In the genomic region with DNA sequence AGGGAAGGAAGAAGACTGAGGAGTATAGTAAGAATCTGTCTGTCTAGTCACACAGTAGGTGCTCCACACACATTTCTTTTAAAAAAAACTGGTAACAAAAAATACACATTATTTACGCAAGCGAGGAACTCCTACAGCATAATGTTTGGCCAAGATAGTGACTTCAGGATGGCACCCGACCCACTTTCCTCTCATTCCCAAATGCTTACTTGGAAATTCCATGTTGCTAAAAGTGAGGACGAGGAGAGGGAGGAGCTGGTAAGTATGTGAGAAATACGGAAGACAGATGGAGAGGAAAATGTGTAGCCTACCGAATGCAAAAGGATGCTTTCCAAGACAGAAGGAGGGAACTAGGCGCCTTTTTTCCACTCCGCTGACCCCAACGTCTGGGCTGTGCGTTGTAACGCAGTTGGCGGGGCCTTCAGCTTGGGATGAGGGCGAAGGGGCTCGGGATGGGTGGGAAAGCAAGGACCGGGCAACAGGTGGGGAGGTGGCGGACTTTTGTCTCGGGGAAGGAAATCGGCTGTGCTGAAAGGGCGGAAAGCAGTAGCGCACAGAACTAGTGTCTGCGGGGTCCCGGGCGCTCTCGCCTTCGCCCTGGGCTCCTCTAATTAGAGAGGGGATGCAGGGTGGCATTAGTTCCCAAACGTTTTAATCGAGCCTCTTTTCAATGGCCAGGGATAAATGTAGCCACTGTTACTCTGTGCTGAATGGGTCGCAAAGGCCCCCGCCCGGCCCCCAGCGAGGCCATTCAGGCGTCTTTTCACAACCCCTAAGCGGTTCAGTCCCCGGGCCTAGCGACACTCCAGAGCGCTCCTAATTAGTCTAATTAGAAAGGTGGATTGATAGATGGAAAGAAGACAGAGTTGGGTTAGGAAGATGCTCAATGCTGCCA, we compare ENCODE assay signal across 13 cellular contexts. TPM values are rescaled to one million over a fixed set of nuclear protein-coding genes. Genes with fewer than 3 reads are reported as not detected.
DNase-seq lines count a peak whose midpoint lies in the region; ATAC-seq and TF ChIP-seq lines count a peak whose summit lies in the region.
"Had no signal": no experiment of that assay in that cellular context is flagged by ENCODE, and none has a peak within 500 bp of the region (broad histone marks: within the 10 kb centered on the region; RNA-seq: fewer than 3 reads in every experiment).

No MANE protein-coding gene starts in this region.

- no peaks in the 10 kb centered on the region for H3K9me3 ChIP-seq in HEK293 (ENCODE audit: control insufficient read depth, insufficient read depth, low read depth, low read length)
- H3K9me3 ChIP-seq in left lung = no peaks in the 10 kb centered on the region
- H3K9me3 ChIP-seq: neutrophil had no signal

- H3K27me3 ChIP-seq in foreskin keratinocyte (peaks cover 31% of the 10 kb centered on the region), left lung (peaks cover 92 to 100% of the 10 kb centered on the region in 2 donors)

- H3K4me1 ChIP-seq in HEK293 (ENCODE audit: control insufficient read depth, insufficient read depth, low read length) (peaks cover 36% of the 10 kb centered on the region), foreskin keratinocyte (no peaks in the 10 kb centered on the region), left lung (peaks cover 6 to 15% of the 10 kb centered on the region in 2 donors)

- H3K27ac Mint-ChIP-seq in naive thymus-derived CD8-positive, alpha-beta T cell = peak overlapping the region in 1 of 10 donors; percentile 79
- H3K27ac Mint-ChIP-seq: CD8-positive, alpha-beta T cell; HFFc6 had no signal

- peaks cover 3 to 17% (median 9%) of the 10 kb centered on the region in 4 donors for H3K4me1 Mint-ChIP-seq in naive thymus-derived CD8-positive, alpha-beta T cell

- CTCF ChIA-PET in HEK293 (lab: Yijun Ruan, JAX) = interaction anchor here (0.8 kb wide), 2 partner anchors 19 to 219 kb away, joined by 3 to 4 read pairs; no protein-coding TSS in a partner anchor

- peaks cover 42 to 85% (median 68%) of the 10 kb centered on the region in 5 donors for H3K27me3 Mint-ChIP-seq in naive thymus-derived CD8-positive, alpha-beta T cell

- peak overlapping the region; percentile 99; the same call in 1 of the 2 replicates for H3K27ac ChIP-seq in HEK293 (ENCODE audit: extremely low read depth, low read depth, low read length)
- no peak overlapping the region for H3K27ac ChIP-seq in coronary artery
- H3K27ac ChIP-seq in foreskin keratinocyte = no peak overlapping the region
- H3K27ac ChIP-seq in left lung = no peak overlapping the region
- H3K27ac ChIP-seq: neutrophil had no signal

- H3K4me3 Mint-ChIP-seq in naive thymus-derived CD8-positive, alpha-beta T cell = peak overlapping the region in 8 of 10 donors; percentile 15 to 61 (median 56)
- H3K4me3 Mint-ChIP-seq: CD8-positive, alpha-beta T cell; HFFc6 had no signal

- ATAC-seq in naive thymus-derived CD8-positive, alpha-beta T cell = peak in 1 of 2 donors; percentile 35
- ATAC-seq in GM18511 (IDR thresholded peaks at IDR 0.05; ENCODE audit: unreplicated experiment) = no peak
- no peak for ATAC-seq in foreskin keratinocyte
- no peak for ATAC-seq in left lung
- ATAC-seq: CD8-positive, alpha-beta T cell had no signal

- peaks cover 3 to 5% (median 3%) of the 10 kb centered on the region in 3 donors for H3K36me3 Mint-ChIP-seq in naive thymus-derived CD8-positive, alpha-beta T cell
- H3K36me3 Mint-ChIP-seq: CD8-positive, alpha-beta T cell had no signal

- intact Hi-C loops in left lung (cut with DNase I) = loop anchor here in 1 of 2 donors (5.0 kb wide), 1 partner anchor 139 kb away; no protein-coding TSS in a partner anchor

- no peaks in the 10 kb centered on the region for H3K36me3 ChIP-seq in HEK293 (ENCODE audit: control insufficient read depth in 2 of 2, insufficient read depth in 1 of 2, low read length in 2 of 2)
- no peaks in the 10 kb centered on the region for H3K36me3 ChIP-seq in left lung
- H3K36me3 ChIP-seq: neutrophil had no signal

- POLR2A ChIA-PET in HEK293 (lab: Yijun Ruan, JAX) = no interaction called here
- POLR2A ChIA-PET in naive thymus-derived CD8-positive, alpha-beta T cell (lab: Charles Lee) = no interaction called here

- DNase-seq in AG10803 (ENCODE audit: low read depth) (peak; percentile 78), coronary artery (ENCODE audit: low spot score) (no peak), foreskin keratinocyte (no peak), SW 1271 (lab: John Stamatoyannopoulos, UW) (no peak), left lung (no peak)
- DNase-seq in naive thymus-derived CD8-positive, alpha-beta T cell = no peak
- DNase-seq: CD8-positive, alpha-beta T cell; HFFc6; NCI-H526; stimulated activated CD4-positive, alpha-beta T cell treated with anti-CD3 and anti-CD28 coated beads, Interleukin-2, amount 100 ng/mL, for 24 hours had no signal

- TF ChIP-seq CTCF in AG10803 (conservative IDR thresholded peaks at IDR 0.05; ENCODE audit: low read length) = no peak
- no peak for TF ChIP-seq CTCF in HEK293 (tag by site-specific recombination; IDR thresholded peaks at IDR 0.05)
- TF ChIP-seq CTCF in coronary artery (IDR thresholded peaks at IDR 0.05) = no peak
- no peak for TF ChIP-seq CTCF in foreskin keratinocyte (conservative IDR thresholded peaks at IDR 0.05)
- no peak for TF ChIP-seq CTCF in left lung (IDR thresholded peaks at IDR 0.05)

- peaks cover 0 to 7% (median 2%) of the 10 kb centered on the region in 9 donors for H3K9me3 Mint-ChIP-seq in naive thymus-derived CD8-positive, alpha-beta T cell
- H3K9me3 Mint-ChIP-seq: CD8-positive, alpha-beta T cell; HFFc6 had no signal

- peak overlapping the region; percentile 61 for H3K4me3 ChIP-seq in AG10803 (ENCODE audit: low read length)
- no peak overlapping the region for H3K4me3 ChIP-seq in HEK293 (ENCODE audit: low read depth, low read length)
- peak overlapping the region; percentile 60 for H3K4me3 ChIP-seq in coronary artery
- H3K4me3 ChIP-seq in left lung = no peak overlapping the region

TF ChIP-seq in HEK293, 187 proteins besides CTCF, POLR2A, EP300 and RAD21:
- TF ChIP-seq, protein P1, sequence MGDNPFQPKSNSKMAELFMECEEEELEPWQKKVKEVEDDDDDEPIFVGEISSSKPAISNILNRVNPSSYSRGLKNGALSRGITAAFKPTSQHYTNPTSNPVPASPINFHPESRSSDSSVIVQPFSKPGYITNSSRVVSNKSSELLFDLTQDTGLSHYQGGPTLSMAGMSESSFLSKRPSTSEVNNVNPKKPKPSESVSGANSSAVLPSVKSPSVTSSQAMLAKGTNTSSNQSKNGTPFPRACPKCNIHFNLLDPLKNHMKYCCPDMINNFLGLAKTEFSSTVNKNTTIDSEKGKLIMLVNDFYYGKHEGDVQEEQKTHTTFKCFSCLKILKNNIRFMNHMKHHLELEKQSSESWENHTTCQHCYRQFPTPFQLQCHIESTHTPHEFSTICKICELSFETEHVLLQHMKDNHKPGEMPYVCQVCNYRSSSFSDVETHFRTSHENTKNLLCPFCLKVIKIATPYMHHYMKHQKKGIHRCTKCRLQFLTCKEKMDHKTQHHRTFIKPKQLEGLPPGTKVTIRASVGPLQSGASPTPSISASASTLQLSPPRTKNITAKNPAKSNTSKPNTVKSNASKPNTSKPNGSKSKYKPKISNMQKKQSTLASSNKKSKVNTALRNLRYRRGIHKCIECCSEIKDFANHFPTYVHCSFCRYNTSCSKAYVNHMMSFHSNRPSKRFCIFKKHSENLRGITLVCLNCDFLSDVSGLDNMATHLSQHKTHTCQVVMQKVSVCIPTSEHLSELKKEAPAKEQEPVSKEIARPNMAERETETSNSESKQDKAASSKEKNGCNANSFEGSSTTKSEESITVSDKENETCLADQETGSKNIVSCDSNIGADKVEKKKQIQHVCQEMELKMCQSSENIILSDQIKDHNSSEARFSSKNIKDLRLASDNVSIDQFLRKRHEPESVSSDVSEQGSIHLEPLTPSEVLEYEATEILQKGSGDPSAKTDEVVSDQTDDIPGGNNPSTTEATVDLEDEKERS (tag by site-specific recombination; IDR thresholded peaks at IDR 0.05) = no peak
- TF ChIP-seq SCRT1 (tag by site-specific recombination; IDR thresholded peaks at IDR 0.05; ENCODE audit: borderline replicate concordance) (peak; percentile 86), ZBTB8A (tag by site-specific recombination; IDR thresholded peaks at IDR 0.05) (0 out of 2 replicates have a peak, but pooled peaks have one; percentile 29), ZNF555 (tag by site-specific recombination; conservative IDR thresholded peaks at IDR 0.05) (no peak), ZNF202 (tag by site-specific recombination; IDR thresholded peaks at IDR 0.05; ENCODE audit: borderline replicate concordance) (0 out of 2 replicates have a peak, but pooled peaks have one; percentile 54), ZNF423 (tag by site-specific recombination; IDR thresholded peaks at IDR 0.05) (no peak), SCRT2 (tag by site-specific recombination; IDR thresholded peaks at IDR 0.05) (peak; percentile 97)
- TF ChIP-seq, protein P2, sequence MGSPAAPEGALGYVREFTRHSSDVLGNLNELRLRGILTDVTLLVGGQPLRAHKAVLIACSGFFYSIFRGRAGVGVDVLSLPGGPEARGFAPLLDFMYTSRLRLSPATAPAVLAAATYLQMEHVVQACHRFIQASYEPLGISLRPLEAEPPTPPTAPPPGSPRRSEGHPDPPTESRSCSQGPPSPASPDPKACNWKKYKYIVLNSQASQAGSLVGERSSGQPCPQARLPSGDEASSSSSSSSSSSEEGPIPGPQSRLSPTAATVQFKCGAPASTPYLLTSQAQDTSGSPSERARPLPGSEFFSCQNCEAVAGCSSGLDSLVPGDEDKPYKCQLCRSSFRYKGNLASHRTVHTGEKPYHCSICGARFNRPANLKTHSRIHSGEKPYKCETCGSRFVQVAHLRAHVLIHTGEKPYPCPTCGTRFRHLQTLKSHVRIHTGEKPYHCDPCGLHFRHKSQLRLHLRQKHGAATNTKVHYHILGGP (tag by site-specific recombination; IDR thresholded peaks at IDR 0.05) = 0 out of 2 replicates have a peak, but pooled peaks have one; percentile 59

RNA-seq across cellular contexts. Expression of a gene that starts 12.7 kb away (rescaled TPM):
- total RNA-seq in naive thymus-derived CD8-positive, alpha-beta T cell = not detected
- polyA plus RNA-seq in naive thymus-derived CD8-positive, alpha-beta T cell = not detected
- total RNA-seq in foreskin keratinocyte (28.0 and 30.9 TPM in 2 replicates), left lung (under 1 TPM; 0.10 to 0.29 TPM)
- polyA plus RNA-seq in foreskin keratinocyte = 35.0 and 37.7 TPM in 2 replicates

Comparison
In these comparisons a context has a peak if more than half of its experiments do, and no peak if none do; other contexts are left out.
1. H3K4me3 ChIP-seq: peak in AG10803 (single experiment) and coronary artery (single experiment); none in HEK293 (single experiment) and left lung (0 of 2).
2. RNA of a gene that starts 12.7 kb away (total RNA-seq): 28.0 to 30.9 TPM in foreskin keratinocyte; 0.10 to 0.29 TPM in left lung and not detected in naive thymus-derived CD8-positive, alpha-beta T cell; every median in the first group is over 10 times any median in the second.